30 cellular contexts compared by ENCODE assay signal in the genomic region with DNA sequence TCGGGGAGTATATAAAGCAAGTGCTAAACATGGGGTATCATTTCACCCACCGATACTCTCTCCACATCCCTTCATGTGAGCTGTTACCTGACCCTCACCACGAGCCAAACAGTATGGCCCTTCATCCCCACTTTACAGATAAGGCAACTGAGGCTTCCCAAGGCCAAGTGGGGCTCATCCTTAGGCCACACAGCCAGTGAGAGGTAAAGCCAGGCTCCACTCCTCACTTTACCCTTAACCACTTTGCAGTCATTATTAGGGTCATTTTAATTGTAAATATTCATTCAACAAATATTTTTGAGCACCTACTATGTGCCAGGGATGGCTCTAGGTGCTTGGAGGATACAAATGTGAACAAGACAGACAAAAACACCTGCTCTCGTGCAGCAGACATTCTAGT. TPM values are rescaled to one million over a fixed set of nuclear protein-coding genes. Genes with fewer than 3 reads are reported as not detected.
"Had no signal": no experiment of that assay in that cellular context is flagged by ENCODE, and none has a peak within 500 bp of the region (broad histone marks: within the 10 kb centered on the region; RNA-seq: fewer than 3 reads in every experiment).

No MANE protein-coding gene starts in this region.

- H3K36me3 Mint-ChIP-seq: activated naive CD4-positive, alpha-beta T cell treated with anti-CD3 and anti-CD28 coated beads, Interleukin-2, amount 50 U/mL, for 24 hours; activated naive CD8-positive, alpha-beta T cell treated with anti-CD3 and anti-CD28 coated beads for 36 hours; WTC11 had no signal

- DNase-seq: activated CD4-positive, alpha-beta memory T cell treated with anti-CD3 and anti-CD28 coated beads, Interleukin-2, amount 10 ng/mL, durations not matched to agents 7 days and 5 days; activated CD4-positive, alpha-beta T cell treated with anti-CD3 and anti-CD28 coated beads for 1 hour; activated CD4-positive, alpha-beta T cell treated with anti-CD3 and anti-CD28 coated beads for 4 hours; activated CD4-positive, alpha-beta T cell treated with anti-CD3 and anti-CD28 coated beads, Interleukin-2, amount 10 ng/mL, durations not matched to agents 7 days and 5 days; activated CD4-positive, alpha-beta T cell treated with anti-CD3 and anti-CD28 coated beads, Interleukin-2, amount 50 U/mL, for 4 hours; activated CD8-positive, alpha-beta memory T cell treated with anti-CD3 and anti-CD28 coated beads for 24 hours; activated CD8-positive, alpha-beta memory T cell treated with anti-CD3 and anti-CD28 coated beads, Interleukin-2, amount 50 U/mL, for 4 hours; activated effector memory CD4-positive, alpha-beta T cell treated with anti-CD3 and anti-CD28 coated beads, Interleukin-2, amount 50 U/mL, for 16 hours; activated naive CD4-positive, alpha-beta T cell treated with anti-CD3 and anti-CD28 coated beads for 36 hours; activated naive CD8-positive, alpha-beta T cell treated with anti-CD3 and anti-CD28 coated beads for 36 hours; activated naive CD8-positive, alpha-beta T cell treated with anti-CD3 and anti-CD28 coated beads, Interleukin-2, amount 50 U/mL, for 24 hours; activated T-cell treated with anti-CD3 and anti-CD28 coated beads, Interleukin-2, amount 50 U/mL, for 1 hour; activated T-cell treated with anti-CD3 and anti-CD28 coated beads, Interleukin-2, amount 50 U/mL, for 48 hours; adrenal gland; brain microvascular endothelial cell; colonic mucosa; effector memory CD4-positive, alpha-beta T cell; esophagus squamous epithelium; foreskin melanocyte; heart right ventricle; T-helper 2 cell had no signal

- ATAC-seq: activated naive CD8-positive, alpha-beta T cell treated with anti-CD3 and anti-CD28 coated beads, Interleukin-2, amount 50 U/mL, for 24 hours; gastroesophageal sphincter; heart right ventricle; WTC11 had no signal

- H3K27ac ChIP-seq: adrenal gland, brain microvascular endothelial cell, colonic mucosa, epithelial cell of prostate, esophagus squamous epithelium, gastroesophageal sphincter, heart right ventricle, VCaP had no signal

- H3K4me1 Mint-ChIP-seq: activated naive CD4-positive, alpha-beta T cell treated with anti-CD3 and anti-CD28 coated beads, Interleukin-2, amount 50 U/mL, for 24 hours had no signal

- H3K27ac Mint-ChIP-seq: activated CD4-positive, alpha-beta memory T cell treated with anti-CD3 and anti-CD28 coated beads, Interleukin-2, amount 10 ng/mL, durations not matched to agents 7 days and 5 days; activated CD4-positive, alpha-beta T cell treated with anti-CD3 and anti-CD28 coated beads, Interleukin-2, amount 10 ng/mL, durations not matched to agents 7 days and 5 days; activated naive CD4-positive, alpha-beta T cell treated with anti-CD3 and anti-CD28 coated beads for 36 hours; activated naive CD4-positive, alpha-beta T cell treated with anti-CD3 and anti-CD28 coated beads, Interleukin-2, amount 50 U/mL, for 24 hours; activated naive CD8-positive, alpha-beta T cell treated with anti-CD3 and anti-CD28 coated beads for 36 hours; activated naive CD8-positive, alpha-beta T cell treated with anti-CD3 and anti-CD28 coated beads, Interleukin-2, amount 50 U/mL, for 24 hours; activated T-helper 1 cell treated with anti-CD3 and anti-CD28 coated beads, Interleukin-12 subunit alpha, Interleukin-12 subunit beta, Interleukin-2, Interleukin-4 antibody, amounts not matched to agents 30 ng/mL and 10 ng/mL and 1 ng/mL, durations not matched to agents 14 hours and 24 hours and 36 hours; activated T-helper 2 cell treated with anti-CD3 and anti-CD28 coated beads, Interferon-gamma antibody, Interleukin-2, Interleukin-4, amounts not matched to agents 10 μg/mL and 5 μg/mL and 100 μg/mL, durations not matched to agents 14 hours and 24 hours and 36 hours; WTC11 had no signal

- H3K9me3 Mint-ChIP-seq: activated CD4-positive, alpha-beta memory T cell treated with anti-CD3 and anti-CD28 coated beads, Interleukin-2, amount 10 ng/mL, durations not matched to agents 7 days and 5 days; activated CD4-positive, alpha-beta T cell treated with anti-CD3 and anti-CD28 coated beads, Interleukin-2, amount 10 ng/mL, durations not matched to agents 7 days and 5 days; activated naive CD4-positive, alpha-beta T cell treated with anti-CD3 and anti-CD28 coated beads for 36 hours; activated naive CD4-positive, alpha-beta T cell treated with anti-CD3 and anti-CD28 coated beads, Interleukin-2, amount 50 U/mL, for 24 hours; activated naive CD8-positive, alpha-beta T cell treated with anti-CD3 and anti-CD28 coated beads for 36 hours; activated naive CD8-positive, alpha-beta T cell treated with anti-CD3 and anti-CD28 coated beads, Interleukin-2, amount 50 U/mL, for 24 hours; activated T-helper 1 cell treated with anti-CD3 and anti-CD28 coated beads, Interleukin-12 subunit alpha, Interleukin-12 subunit beta, Interleukin-2, Interleukin-4 antibody, amounts not matched to agents 30 ng/mL and 10 ng/mL and 1 ng/mL, durations not matched to agents 14 hours and 24 hours and 36 hours; activated T-helper 2 cell treated with anti-CD3 and anti-CD28 coated beads, Interferon-gamma antibody, Interleukin-2, Interleukin-4, amounts not matched to agents 10 μg/mL and 5 μg/mL and 100 μg/mL, durations not matched to agents 14 hours and 24 hours and 36 hours; central memory CD8-positive, alpha-beta T cell; WTC11 had no signal

- H3K4me3 Mint-ChIP-seq: activated CD4-positive, alpha-beta memory T cell treated with anti-CD3 and anti-CD28 coated beads, Interleukin-2, amount 10 ng/mL, durations not matched to agents 7 days and 5 days; activated CD4-positive, alpha-beta T cell treated with anti-CD3 and anti-CD28 coated beads, Interleukin-2, amount 10 ng/mL, durations not matched to agents 7 days and 5 days; activated naive CD4-positive, alpha-beta T cell treated with anti-CD3 and anti-CD28 coated beads for 36 hours; activated naive CD4-positive, alpha-beta T cell treated with anti-CD3 and anti-CD28 coated beads, Interleukin-2, amount 50 U/mL, for 24 hours; activated naive CD8-positive, alpha-beta T cell treated with anti-CD3 and anti-CD28 coated beads for 36 hours; activated naive CD8-positive, alpha-beta T cell treated with anti-CD3 and anti-CD28 coated beads, Interleukin-2, amount 50 U/mL, for 24 hours; activated T-helper 1 cell treated with anti-CD3 and anti-CD28 coated beads, Interleukin-12 subunit alpha, Interleukin-12 subunit beta, Interleukin-2, Interleukin-4 antibody, amounts not matched to agents 30 ng/mL and 10 ng/mL and 1 ng/mL, durations not matched to agents 14 hours and 24 hours and 36 hours; central memory CD8-positive, alpha-beta T cell; WTC11 had no signal

RNA-seq across cellular contexts. Expression of a gene that starts 7.0 kb away (rescaled TPM):
- total RNA-seq: activated CD4-positive, alpha-beta memory T cell treated with anti-CD3 and anti-CD28 coated beads, Interleukin-2, amount 10 ng/mL, durations not matched to agents 7 days and 5 days; activated CD4-positive, alpha-beta T cell treated with anti-CD3 and anti-CD28 coated beads, Interleukin-2, amount 10 ng/mL, durations not matched to agents 7 days and 5 days; activated T-helper 1 cell treated with anti-CD3 and anti-CD28 coated beads, Interleukin-12 subunit alpha, Interleukin-12 subunit beta, Interleukin-2, Interleukin-4 antibody, amounts not matched to agents 30 ng/mL and 10 ng/mL and 1 ng/mL, durations not matched to agents 14 hours and 24 hours and 36 hours; activated T-helper 2 cell treated with anti-CD3 and anti-CD28 coated beads, Interferon-gamma antibody, Interleukin-2, Interleukin-4, amounts not matched to agents 10 μg/mL and 5 μg/mL and 100 μg/mL, durations not matched to agents 14 hours and 24 hours and 36 hours; T-helper 1 cell treated with Interleukin-12 subunit alpha and Interleukin-12 subunit beta and Interleukin-4 antibody, amounts not matched to agents 30 ng/mL and 1 ng/mL, for 36 hours had no signal
